Comparison of ENCODE assay signal across 8 cellular contexts in the genomic region with DNA sequence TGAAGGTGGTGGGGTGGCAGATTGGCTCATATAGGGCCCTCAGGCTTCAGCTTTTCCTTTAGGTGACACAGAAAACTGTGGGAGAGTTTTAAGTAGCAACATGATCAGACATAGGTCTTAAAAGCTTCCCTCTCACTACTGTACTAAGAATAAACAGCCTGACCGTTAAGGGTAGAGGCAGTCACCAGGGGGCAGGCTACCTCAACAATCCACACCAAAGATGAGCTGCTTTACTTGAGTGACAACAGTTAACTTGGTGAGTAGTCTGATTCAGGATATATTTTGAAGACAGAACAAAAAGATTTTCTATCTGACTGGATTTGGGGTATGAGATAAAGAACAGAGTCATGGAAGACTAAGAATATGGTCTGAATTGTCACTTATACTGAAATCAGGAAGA. TPM values are rescaled to one million over a fixed set of nuclear protein-coding genes. Genes with fewer than 3 reads are reported as not detected.
DNase-seq lines count a peak whose midpoint lies in the region; ATAC-seq, FAIRE-seq and TF ChIP-seq lines count a peak whose summit lies in the region.

No MANE protein-coding gene starts in this region.

- H3K27ac Mint-ChIP-seq in activated B cell treated with CpG ODN at 0.5 μM for 24 hours (no peak overlapping the region), mesothelial cell of epicardium (no peak overlapping the region)

- POLR2A ChIA-PET in activated B cell treated with CpG ODN at 0.5 μM for 24 hours (lab: Charles Lee), result interaction anchor here (0.6 kb wide), 1 partner anchor 51 kb away, joined by 3 read pairs; no protein-coding TSS in a partner anchor

- H3K4me3 Mint-ChIP-seq in activated B cell treated with CpG ODN at 0.5 μM for 24 hours, result no peak overlapping the region
- H3K4me3 Mint-ChIP-seq in mesothelial cell of epicardium, result no peak overlapping the region

- H3K36me3 Mint-ChIP-seq in activated B cell treated with CpG ODN at 0.5 μM for 24 hours (ENCODE audit: low read depth) (peaks cover 77% of the 10 kb centered on the region), mesothelial cell of epicardium (peaks cover 28% of the 10 kb centered on the region)

- no peaks in the 10 kb centered on the region for H3K9me3 Mint-ChIP-seq in activated B cell treated with CpG ODN at 0.5 μM for 24 hours
- no peaks in the 10 kb centered on the region for H3K9me3 Mint-ChIP-seq in mesothelial cell of epicardium

- H3K4me1 Mint-ChIP-seq in activated B cell treated with CpG ODN at 0.5 μM for 24 hours (peaks cover 2% of the 10 kb centered on the region), mesothelial cell of epicardium (peaks cover 7% of the 10 kb centered on the region)

- peak; percentile 65 for DNase-seq in Ammon's horn (ENCODE audit: low spot score)
- DNase-seq in GM18507 (ENCODE audit: extremely low spot score, insufficient read length, low read depth), result peak; percentile 18
- peak; percentile 7 for DNase-seq in NCI-H1105 (lab: John Stamatoyannopoulos, UW)
- no peak for DNase-seq in activated B cell treated with CpG ODN at 0.5 μM for 24 hours
- DNase-seq in dermis microvascular lymphatic vessel endothelial cell (ENCODE audit: low read depth in 2 of 2), result peak; percentile 27 to 64
- DNase-seq in mesothelial cell of epicardium (ENCODE audit: low spot score in 2 of 2, unreplicated experiment in 2 of 2), result no peak
- peak in 25 of 49 donors; percentile 1 to 51 (median 11) for DNase-seq in substantia nigra (lab: John Stamatoyannopoulos, UW)
- DNase-seq in cortex of kidney (lab: John Stamatoyannopoulos, UW), result no peak

- no peak overlapping the region for H3K27ac ChIP-seq in substantia nigra (ENCODE audit: low read depth, low read length, poor library complexity, severe bottlenecking)

- FAIRE-seq in GM18507 (lab: Jason Lieb, UNC), result peak; percentile 59

- intact Hi-C loops in activated B cell treated with CpG ODN at 0.5 μM for 24 hours (cut with micrococcal nuclease), result loop anchor here (1.0 kb wide), 1 partner anchor 231 kb away; no protein-coding TSS in a partner anchor

- H3K27me3 Mint-ChIP-seq in activated B cell treated with CpG ODN at 0.5 μM for 24 hours, result no peaks in the 10 kb centered on the region
- no peaks in the 10 kb centered on the region for H3K27me3 Mint-ChIP-seq in mesothelial cell of epicardium (ENCODE audit: low read depth)

- no peak for TF ChIP-seq CTCF in activated B cell treated with CpG ODN at 0.5 μM for 24 hours (IDR thresholded peaks at IDR 0.05)
- peak; percentile 20 for TF ChIP-seq CTCF in mesothelial cell of epicardium (IDR thresholded peaks at IDR 0.05; ENCODE audit: unreplicated experiment)

- CTCF ChIA-PET in activated B cell treated with CpG ODN at 0.5 μM for 24 hours (lab: Charles Lee), result interaction anchor here (0.8 to 2.2 kb wide), 9 partner anchors 9 to 231 kb away, joined by 3 to 38 read pairs (median 4); no protein-coding TSS in a partner anchor

- peak; percentile 66 for ATAC-seq in activated B cell treated with CpG ODN at 0.5 μM for 24 hours (ENCODE audit: low read depth)

RNA-seq across cellular contexts. Expression of gene GPCPD1, which starts 53.7 kb away (rescaled TPM):
- total RNA-seq in activated B cell treated with CpG ODN at 0.5 μM for 24 hours, result 67.4 and 91.4 TPM in 2 replicates
- total RNA-seq in dermis microvascular lymphatic vessel endothelial cell, result 7.2 and 11.4 TPM in 2 replicates
- 87.7 to 91.5 TPM (median 90.4 TPM) in 3 replicates for total RNA-seq in mesothelial cell of epicardium

Comparison
In these comparisons a context has a peak if more than half of its experiments do, and no peak if none do; other contexts are left out.
1. DNase-seq: peak in Ammon's horn (single experiment), GM18507 (single experiment), NCI-H1105 (single experiment), dermis microvascular lymphatic vessel endothelial cell (2 of 2) and substantia nigra (25 of 49); none in activated B cell treated with CpG ODN at 0.5 μM for 24 hours (single experiment), mesothelial cell of epicardium (0 of 2) and cortex of kidney (single experiment).